ENCODE assay signal across 25 cellular contexts in the genomic region with DNA sequence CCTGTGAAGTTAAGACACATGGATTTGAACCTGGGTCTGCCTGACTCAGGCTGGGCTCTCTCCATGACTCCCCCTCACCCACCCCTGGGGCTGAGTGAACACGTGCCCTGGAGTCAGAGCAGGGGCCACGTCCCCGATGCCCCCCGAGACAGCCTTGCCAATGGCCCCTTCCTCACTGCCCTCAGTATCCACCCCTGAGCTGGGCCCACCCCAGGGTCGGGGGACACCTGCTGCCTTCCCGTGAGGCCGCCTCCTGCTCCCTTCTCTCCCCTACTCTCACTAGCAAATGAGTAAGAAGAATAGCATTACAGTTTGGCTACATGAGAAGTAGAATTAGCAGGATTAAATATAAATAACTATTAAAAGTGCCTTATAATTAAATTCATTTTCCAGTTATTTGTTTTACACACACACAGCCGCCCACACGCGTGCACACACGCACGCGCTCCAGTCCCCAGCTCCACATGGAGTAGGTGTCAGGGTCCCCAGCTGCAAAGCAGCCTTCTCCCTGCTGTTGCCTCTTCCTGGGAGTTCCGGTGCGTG.
"Had no signal": no experiment of that assay in that cellular context is flagged by ENCODE, and none has a peak within 500 bp of the region (broad histone marks: within the 10 kb centered on the region; RNA-seq: fewer than 3 reads in every experiment).

No MANE protein-coding gene starts in this region.

- H3K4me3 ChIP-seq: lower lobe of right lung, pancreas, prostate gland, skin epidermis, stomach, testis, thyroid gland, transverse colon, upper lobe of left lung had no signal

- H3K4me1 ChIP-seq: lower lobe of right lung, pancreas, prostate gland, testis, thyroid gland, transverse colon had no signal

- H3K9me3 ChIP-seq: lower lobe of right lung, neutrophil, pancreas, prostate gland, stomach, testis, thyroid gland, transverse colon, upper lobe of left lung had no signal

- H3K27me3 ChIP-seq: pancreas, testis, thyroid gland, transverse colon, upper lobe of left lung had no signal

- H3K36me3 ChIP-seq: lower lobe of right lung, neutrophil, pancreas, prostate gland, stomach, thyroid gland, transverse colon, upper lobe of left lung had no signal

- H3K27ac ChIP-seq: lower lobe of right lung, neutrophil, pancreas, prostate gland, skin epidermis, stomach, testis, thyroid gland, transverse colon, upper lobe of left lung had no signal

- DNase-seq: hippocampal formation; kidney glomerular epithelial cell; left cardiac atrium; lower lobe of right lung; mammary epithelial cell; mesenchymal stem cell; naive thymus-derived CD8-positive, alpha-beta T cell; pancreas; posterior cingulate gyrus; retina; right cardiac atrium; stimulated activated CD4-positive, alpha-beta T cell treated with anti-CD3 and anti-CD28 coated beads, Interleukin-12 subunit alpha, Interleukin-12 subunit beta, amount 100 ng/mL, for 4 hours; stimulated activated CD4-positive, alpha-beta T cell treated with anti-CD3 and anti-CD28 coated beads, Interleukin-15, amount 100 ng/mL, for 24 hours; stimulated activated CD4-positive, alpha-beta T cell treated with anti-CD3 and anti-CD28 coated beads, Interleukin-2, amount 100 ng/mL, for 24 hours; stimulated activated CD4-positive, alpha-beta T cell treated with anti-CD3 and anti-CD28 coated beads, Interleukin-4, amount 100 ng/mL, for 1 hour; stimulated activated naive B cell treated with anti-CD40 and anti-IgM and Interleukin-4, amounts not matched to agents 10 μg/mL and 1 μg/mL and 100 μg/mL, for 72 hours; stimulated activated naive CD8-positive, alpha-beta T cell treated with anti-CD3 and anti-CD28 coated beads, Interleukin-15, Interleukin-2, amounts not matched to agents 100 U/mL and 50 U/mL, for 24 hours; stomach; testis; thyroid gland; transverse colon; upper lobe of left lung had no signal
